18 cellular contexts compared by ENCODE assay signal in genomic region chr1:179305450-179305849, GRCh38. TPM values are rescaled to one million over a fixed set of nuclear protein-coding genes. Genes with fewer than 3 reads are reported as not detected.
DNase-seq lines count a peak whose midpoint lies in the region; ATAC-seq, FAIRE-seq and TF ChIP-seq lines count a peak whose summit lies in the region.
"Had no signal": no experiment of that assay in that cellular context is flagged by ENCODE, and none has a peak within 500 bp of the region (broad histone marks: within the 10 kb centered on the region; RNA-seq: fewer than 3 reads in every experiment).

No MANE protein-coding gene starts in this region.

- H3K27ac ChIP-seq in HepG2 (ENCODE audit: extremely low read length, insufficient read depth, low read length), result no peak overlapping the region
- no peak overlapping the region for H3K27ac ChIP-seq in right lobe of liver
- no peak overlapping the region for H3K27ac ChIP-seq in smooth muscle cell (ENCODE audit: low read depth)
- no peak overlapping the region for H3K27ac ChIP-seq in right cardiac atrium (ENCODE audit: low read length)
- H3K27ac ChIP-seq: C4-2B, Peyer's patch had no signal

- H3K79me2 ChIP-seq in HepG2 (ENCODE audit: insufficient read depth, low read length), result peaks cover 11% of the 10 kb centered on the region
- H3K79me2 ChIP-seq in smooth muscle cell (ENCODE audit: low read depth), result peaks cover 10% of the 10 kb centered on the region

- no peaks in the 10 kb centered on the region for H3K27me3 Mint-ChIP-seq in activated T-helper 17 cell treated with anti-CD3 and anti-CD28 coated beads, Interleukin-2, amount 50 U/mL, for 72 hours

- H3K9me3 ChIP-seq in HepG2 (ENCODE audit: low read length) (no peaks in the 10 kb centered on the region), right lobe of liver (no peaks in the 10 kb centered on the region), smooth muscle cell (replicated peaks; ENCODE audit: low read depth) (no peaks in the 10 kb centered on the region), right cardiac atrium (ENCODE audit: control insufficient read depth, low read length) (no peaks in the 10 kb centered on the region), mucosa of descending colon (no peaks in the 10 kb centered on the region)
- H3K9me3 ChIP-seq: Peyer's patch had no signal

- intact Hi-C loops in HepG2 (cut with micrococcal nuclease; ENCODE audit: unreplicated experiment) (no loop called here), right lobe of liver (cut with DNase I) (no loop called here), right cardiac atrium (cut with DNase I) (no loop called here), mucosa of descending colon (cut with DNase I, micrococcal nuclease) (no loop called here)

- H3K4me1 ChIP-seq in HepG2 (ENCODE audit: insufficient read depth, low read length) (peaks cover 13% of the 10 kb centered on the region), right lobe of liver (no peaks in the 10 kb centered on the region), smooth muscle cell (ENCODE audit: low read depth) (no peaks in the 10 kb centered on the region), right cardiac atrium (ENCODE audit: control insufficient read depth, insufficient read depth, low read length) (no peaks in the 10 kb centered on the region), mucosa of descending colon (ENCODE audit: low read depth) (no peaks in the 10 kb centered on the region)
- H3K4me1 ChIP-seq: Peyer's patch had no signal

- TF ChIP-seq CTCF in HepG2 (CRISPR knock-in tag; IDR thresholded peaks at IDR 0.05) (no peak), right lobe of liver (IDR thresholded peaks at IDR 0.05) (no peak), fibroblast of villous mesenchyme (IDR thresholded peaks at IDR 0.05; ENCODE audit: insufficient read depth, low read depth, low read length) (no peak), smooth muscle cell (IDR thresholded peaks at IDR 0.05; ENCODE audit: borderline replicate concordance, insufficient read depth, poor library complexity, severe bottlenecking) (no peak), mucosa of descending colon (IDR thresholded peaks at IDR 0.05) (no peak)

- TF ChIP-seq POLR2A in HepG2 (IDR thresholded peaks at IDR 0.05; ENCODE audit: insufficient read depth in 1 of 2, low read depth in 2 of 2, low read length in 2 of 2) (no peak), right lobe of liver (IDR thresholded peaks at IDR 0.05) (no peak)

- peaks cover 3 to 33% of the 10 kb centered on the region in 2 experiments for H3K36me3 ChIP-seq in HepG2 (replicated peaks in 1 of 2; ENCODE audit: control insufficient read depth in 1 of 2, insufficient read depth in 2 of 2, low read length in 2 of 2)
- peaks cover 0 to 7% (median 0%) of the 10 kb centered on the region in 4 donors for H3K36me3 ChIP-seq in right lobe of liver
- H3K36me3 ChIP-seq in smooth muscle cell (ENCODE audit: low read depth), result no peaks in the 10 kb centered on the region
- no peaks in the 10 kb centered on the region for H3K36me3 ChIP-seq in mucosa of descending colon (ENCODE audit: low read depth)

- POLR2A ChIA-PET in HepG2 (lab: Yijun Ruan, JAX), result interaction anchor here (1.2 kb wide), 1 partner anchor 12 kb away, joined by 5 read pairs; the partner anchor contains the start of gene SOAT1

- in situ Hi-C loops in HepG2 (cut with HindIII; ENCODE audit: extremely low pct_ligation_motif_present, low pct_unique_long_range_greater_than_20kb), result no loop called here

- no peak overlapping the region for H3K4me3 Mint-ChIP-seq in activated T-helper 17 cell treated with anti-CD3 and anti-CD28 coated beads, Interleukin-2, amount 50 U/mL, for 72 hours

- H3K27ac Mint-ChIP-seq in activated T-helper 17 cell treated with anti-CD3 and anti-CD28 coated beads, Interleukin-2, amount 50 U/mL, for 72 hours, result peak overlapping the region; percentile 39

- BruUV-seq in HepG2 (replicated peaks; lab: Mats Ljungman, UMichigan), result no TSS peak

- H4K20me1 ChIP-seq in HepG2 (ENCODE audit: insufficient read depth, low read length) (no peaks in the 10 kb centered on the region), smooth muscle cell (ENCODE audit: low read depth) (peaks cover 8% of the 10 kb centered on the region)

- no peak for TF ChIP-seq EP300 in HepG2 (IDR thresholded peaks at IDR 0.05; ENCODE audit: low read depth in 2 of 2, low read length in 2 of 2)
- no peak for TF ChIP-seq EP300 in HepG2 (CRISPR knock-in tag; IDR thresholded peaks at IDR 0.05; ENCODE audit: borderline replicate concordance)

- H3K27me3 ChIP-seq in HepG2 (ENCODE audit: control insufficient read depth in 1 of 2, insufficient read depth in 2 of 2, low read length in 2 of 2), result no peaks in the 10 kb centered on the region
- no peaks in the 10 kb centered on the region for H3K27me3 ChIP-seq in right lobe of liver
- no peaks in the 10 kb centered on the region for H3K27me3 ChIP-seq in smooth muscle cell (ENCODE audit: low read depth)
- no peaks in the 10 kb centered on the region for H3K27me3 ChIP-seq in right cardiac atrium (ENCODE audit: control insufficient read depth, insufficient read depth)
- H3K27me3 ChIP-seq: Peyer's patch had no signal

- H3K9me3 Mint-ChIP-seq in activated T-helper 17 cell treated with anti-CD3 and anti-CD28 coated beads, Interleukin-2, amount 50 U/mL, for 72 hours, result no peaks in the 10 kb centered on the region

- H3K4me2 ChIP-seq in HepG2 (ENCODE audit: low read depth, low read length) (no peak overlapping the region), smooth muscle cell (peak overlapping the region; percentile 1)

- no peak for TF ChIP-seq RAD21 in HepG2 (CRISPR knock-in tag; IDR thresholded peaks at IDR 0.05)

- H3F3A ChIP-seq in smooth muscle cell (ENCODE audit: low read depth), result peaks cover 3% of the 10 kb centered on the region

- H3K4me1 Mint-ChIP-seq in activated T-helper 17 cell treated with anti-CD3 and anti-CD28 coated beads, Interleukin-2, amount 50 U/mL, for 72 hours, result peaks cover 19% of the 10 kb centered on the region

- CTCF ChIA-PET in HepG2 (lab: Yijun Ruan, JAX; ENCODE audit: low intra/inter-chr PET ratio, low total read pairs), result no interaction called here

- no peak overlapping the region for H2AFZ ChIP-seq in HepG2 (ENCODE audit: low read length)
- H2AFZ ChIP-seq in smooth muscle cell (ENCODE audit: low read depth), result no peak overlapping the region

- peaks cover 88% of the 10 kb centered on the region for H3K36me3 Mint-ChIP-seq in activated T-helper 17 cell treated with anti-CD3 and anti-CD28 coated beads, Interleukin-2, amount 50 U/mL, for 72 hours (ENCODE audit: low read depth)

- 85% methylated on average over 1 of the region's 1 CpG for WGBS in HepG2 (ENCODE audit: low lambda C conversion rate)
- 63% methylated on average over 1 of the region's 1 CpG for WGBS in right lobe of liver (ENCODE audit: insufficient coverage, low coverage, low lambda C conversion rate, missing lambda C conversion rate)
- 24% methylated on average over 1 of the region's 1 CpG for WGBS in smooth muscle cell (ENCODE audit: low lambda C conversion rate)
- 94% methylated on average over 1 of the region's 1 CpG for WGBS in right cardiac atrium

- DNase-seq in HepG2 (ENCODE audit: low spot score) (no peak), right lobe of liver (no peak), fibroblast of villous mesenchyme (ENCODE audit: low read depth) (peak; percentile 60), smooth muscle cell (lab: John Stamatoyannopoulos, UW; ENCODE audit: unreplicated experiment) (no peak), NCI-H510A treated with DMSO at 0.1 percent for 48 hours (lab: John Stamatoyannopoulos, UW) (no peak), right cardiac atrium (no peak), mucosa of descending colon (no peak)
- DNase-seq: Calu3, DMS53, KBM-7, NCI-H1436, NCI-H2029 treated with DMSO at 0.1 percent for 48 hours, NCI-H510A, Peyer's patch had no signal

- H3K4me3 ChIP-seq in HepG2 (replicated peaks in 1 of 3; ENCODE audit: insufficient read depth in 1 of 3, low read depth in 2 of 3, low read length in 3 of 3) (no peak overlapping the region), right lobe of liver (no peak overlapping the region), fibroblast of villous mesenchyme (ENCODE audit: low read depth, low read length) (no peak overlapping the region), smooth muscle cell (no peak overlapping the region), right cardiac atrium (ENCODE audit: low read length) (no peak overlapping the region), mucosa of descending colon (no peak overlapping the region)
- H3K4me3 ChIP-seq: Peyer's patch had no signal

- ATAC-seq in HepG2 (no peak), right lobe of liver (no peak), right cardiac atrium (no peak), mucosa of descending colon (no peak)
- ATAC-seq in activated T-helper 17 cell treated with anti-CD3 and anti-CD28 coated beads, Interleukin-2, amount 50 U/mL, for 72 hours (replicated peaks), result no peak
- ATAC-seq: Right ventricle myocardium inferior had no signal

- H3K9ac ChIP-seq in HepG2 (ENCODE audit: insufficient read depth, low read depth, low read length), result no peak overlapping the region
- H3K9ac ChIP-seq in smooth muscle cell (ENCODE audit: low read depth), result no peak overlapping the region

- no peak for FAIRE-seq in HepG2 (lab: Jason Lieb, UNC)
- FAIRE-seq: H54 had no signal

RNA-seq across cellular contexts. Expression of gene SOAT1, which starts 11.9 kb away (rescaled TPM):
- 40.2 and 52.0 TPM in 2 replicates for total RNA-seq in HepG2 (2016; rRNA removed; fragmentation: Illumina TruSeq; extraction: Trizol)
- total RNA-seq in HepG2 (2016; cell fraction: cytosol; rRNA removed; fragmentation: Illumina TruSeq; extraction: Trizol; ENCODE audit: low read depth), result 10.0 and 13.3 TPM in 2 replicates
- 35.6 and 52.3 TPM in 2 replicates for total RNA-seq in HepG2 (2016; cell fraction: insoluble cytoplasmic fraction; rRNA removed; fragmentation: Illumina TruSeq; extraction: Trizol)
- 13.7 and 14.4 TPM in 2 replicates for total RNA-seq in HepG2 (2016; cell fraction: membrane; rRNA removed; fragmentation: Illumina TruSeq; extraction: Trizol)
- total RNA-seq in HepG2 (2016; cell fraction: nucleus; rRNA removed; fragmentation: Illumina TruSeq; extraction: Trizol), result 49.1 and 52.5 TPM in 2 replicates
- 16.9 and 22.3 TPM in 2 replicates for polyA plus RNA-seq in HepG2 (2011; rRNA removed)
- polyA plus RNA-seq in HepG2 (2011; cell fraction: cytosol; rRNA removed), result 6.4 and 12.5 TPM in 2 replicates
- 4.4 and 7.2 TPM in 2 replicates for polyA plus RNA-seq in HepG2 (2011; cell fraction: nucleus; rRNA removed)
- 16.5 and 24.5 TPM in 2 replicates for polyA plus RNA-seq in HepG2 (2012)
- 1.4 and 2.2 TPM in 2 replicates for polyA plus RNA-seq in HepG2 (2016; cell fraction: cytosol; fragmentation: Illumina TruSeq; extraction: Trizol; ENCODE audit: low read depth)
- polyA plus RNA-seq in HepG2 (2016; cell fraction: insoluble cytoplasmic fraction; fragmentation: Illumina TruSeq; extraction: Trizol; ENCODE audit: low read depth), result 22.5 and 25.2 TPM in 2 replicates
- polyA plus RNA-seq in HepG2 (2016; cell fraction: membrane; fragmentation: Illumina TruSeq; extraction: Trizol; ENCODE audit: low read depth), result 2.3 and 2.5 TPM in 2 replicates
- 31.2 and 32.8 TPM in 2 replicates for polyA plus RNA-seq in HepG2 (2016; cell fraction: nucleus; fragmentation: Illumina TruSeq; extraction: Trizol; ENCODE audit: insufficient read depth, low read depth)
- 34.1 and 238 TPM in 2 replicates for polyA minus RNA-seq in HepG2 (2011; rRNA and poly(A)+ RNA removed; ENCODE audit: low replicate concordance)
- polyA minus RNA-seq in HepG2 (2011; cell fraction: cytosol; rRNA and poly(A)+ RNA removed), result 16.4 and 17.9 TPM in 2 replicates
- 8.8 and 12.2 TPM in 2 replicates for polyA minus RNA-seq in HepG2 (2011; cell fraction: nucleus; rRNA and poly(A)+ RNA removed)
- 10 to 100 TPM in 4 of 6 experiments, 1 to 10 TPM in 2; 5.8 to 20.5 (median 14.3) TPM for total RNA-seq in right lobe of liver
- 10 to 100 TPM; 25.2 to 60.6 TPM for total RNA-seq in activated T-helper 17 cell treated with anti-CD3 and anti-CD28 coated beads, Interleukin-2, amount 50 U/mL, for 72 hours
- 23.8 and 37.6 TPM in 2 replicates for total RNA-seq in fibroblast of villous mesenchyme
- total RNA-seq in smooth muscle cell, result 15.4 and 21.3 TPM in 2 replicates
- polyA plus RNA-seq in smooth muscle cell, result 19.6 and 20.2 TPM in 2 replicates
- total RNA-seq in right cardiac atrium, result 10 to 100 TPM; 15.3 to 20.3 (median 18.5) TPM
- polyA plus RNA-seq in right cardiac atrium, result 5.1 TPM
- 10 to 100 TPM; 25.1 to 32.6 (median 28.6) TPM for total RNA-seq in mucosa of descending colon
